Comparison of ENCODE assay signal across 8 cellular contexts in genomic region chr11:11148104-11148509, GRCh38.
DNase-seq lines count a peak whose midpoint lies in the region; ATAC-seq lines count a peak whose summit lies in the region.

No MANE protein-coding gene starts in this region.

- no peak overlapping the region for H3K4me3 Mint-ChIP-seq in stimulated activated naive B cell treated with anti-CD40 and anti-IgM and Interleukin-4, amounts not matched to agents 10 μg/mL and 1 μg/mL and 100 μg/mL, for 72 hours

- ATAC-seq in stimulated activated naive B cell treated with anti-CD40 and anti-IgM and Interleukin-4, amounts not matched to agents 10 μg/mL and 1 μg/mL and 100 μg/mL, for 72 hours (replicated peaks) = peak; percentile 41 to 61
- ATAC-seq in GM21825 (IDR thresholded peaks at IDR 0.05; ENCODE audit: unreplicated experiment) (no peak), GM21381 (IDR thresholded peaks at IDR 0.05; ENCODE audit: unreplicated experiment) (no peak)

- H3K9me3 Mint-ChIP-seq in stimulated activated naive B cell treated with anti-CD40 and anti-IgM and Interleukin-4, amounts not matched to agents 10 μg/mL and 1 μg/mL and 100 μg/mL, for 72 hours = peaks cover 0 to 1% of the 10 kb centered on the region in 2 donors

- H3K4me1 Mint-ChIP-seq in stimulated activated naive B cell treated with anti-CD40 and anti-IgM and Interleukin-4, amounts not matched to agents 10 μg/mL and 1 μg/mL and 100 μg/mL, for 72 hours = peaks cover 0 to 7% of the 10 kb centered on the region in 2 donors

- peaks cover 32 to 38% of the 10 kb centered on the region in 2 donors for H3K27me3 Mint-ChIP-seq in stimulated activated naive B cell treated with anti-CD40 and anti-IgM and Interleukin-4, amounts not matched to agents 10 μg/mL and 1 μg/mL and 100 μg/mL, for 72 hours

- DNase-seq in activated effector memory CD4-positive, alpha-beta T cell treated with Interleukin-2 at 50 U/mL for 16 hours = peak; percentile 25
- no peak for DNase-seq in activated effector memory CD4-positive, alpha-beta T cell treated with anti-CD3 and anti-CD28 coated beads, Interleukin-2, amount 50 U/mL, for 16 hours
- DNase-seq in astrocyte of the hippocampus (ENCODE audit: low read depth, low spot score) = peak; percentile 97
- peak; percentile 88 for DNase-seq in iPS-NIHi7 (ENCODE audit: extremely low spot score)
- no peak for DNase-seq in stimulated activated naive B cell treated with anti-CD40 and anti-IgM and Interleukin-4, amounts not matched to agents 10 μg/mL and 1 μg/mL and 100 μg/mL, for 72 hours
- DNase-seq in NCI-H1436 (lab: John Stamatoyannopoulos, UW) = no peak

- H3K27ac Mint-ChIP-seq in stimulated activated naive B cell treated with anti-CD40 and anti-IgM and Interleukin-4, amounts not matched to agents 10 μg/mL and 1 μg/mL and 100 μg/mL, for 72 hours = no peak overlapping the region

- no peaks in the 10 kb centered on the region for H3K36me3 Mint-ChIP-seq in stimulated activated naive B cell treated with anti-CD40 and anti-IgM and Interleukin-4, amounts not matched to agents 10 μg/mL and 1 μg/mL and 100 μg/mL, for 72 hours

Comparison
In these comparisons a context has a peak if more than half of its experiments do, and no peak if none do; other contexts are left out.
1. DNase-seq: peak in activated effector memory CD4-positive, alpha-beta T cell treated with Interleukin-2 at 50 U/mL for 16 hours (single experiment), astrocyte of the hippocampus (single experiment) and iPS-NIHi7 (single experiment); none in activated effector memory CD4-positive, alpha-beta T cell treated with anti-CD3 and anti-CD28 coated beads, Interleukin-2, amount 50 U/mL, for 16 hours (single experiment), stimulated activated naive B cell treated with anti-CD40 and anti-IgM and Interleukin-4, amounts not matched to agents 10 μg/mL and 1 μg/mL and 100 μg/mL, for 72 hours (single experiment) and NCI-H1436 (single experiment).
2. ATAC-seq: peak in stimulated activated naive B cell treated with anti-CD40 and anti-IgM and Interleukin-4, amounts not matched to agents 10 μg/mL and 1 μg/mL and 100 μg/mL, for 72 hours (2 of 2); none in GM21825 (single experiment) and GM21381 (single experiment).